Comparison of ENCODE assay signal across 29 cellular contexts in the genomic region with DNA sequence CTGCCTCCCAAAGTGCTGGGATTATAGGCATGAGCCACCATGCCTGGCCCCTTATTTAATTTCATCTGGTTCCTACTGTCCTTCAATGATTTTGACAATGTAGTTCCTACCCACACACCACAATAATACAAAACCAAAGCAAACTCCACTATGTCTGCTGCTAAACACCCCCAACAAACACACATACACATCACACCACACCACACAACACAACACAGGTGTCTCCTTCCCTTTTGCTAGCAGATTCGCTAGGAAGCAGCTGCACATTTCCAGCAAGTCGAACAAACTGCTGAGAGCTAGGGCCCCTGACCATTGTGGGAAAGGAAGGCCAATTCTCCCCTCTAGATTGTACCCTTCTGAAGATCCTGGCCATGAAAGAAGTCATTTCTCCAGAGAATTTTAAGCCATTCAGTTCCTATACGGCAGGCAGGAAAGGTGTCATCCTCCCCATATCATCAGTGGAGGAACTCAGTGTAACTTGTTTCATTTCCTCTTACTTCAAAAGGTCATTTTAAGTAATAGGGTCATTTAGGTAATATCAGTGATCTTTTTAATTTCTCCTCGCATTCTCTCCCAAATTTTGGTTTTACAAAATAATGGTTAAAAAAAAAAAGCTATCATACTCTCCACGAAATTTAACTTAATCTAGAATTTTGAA. TPM values are rescaled to one million over a fixed set of nuclear protein-coding genes. Genes with fewer than 3 reads are reported as not detected.
DNase-seq lines count a peak whose midpoint lies in the region; ATAC-seq and TF ChIP-seq lines count a peak whose summit lies in the region.
"Had no signal": no experiment of that assay in that cellular context is flagged by ENCODE, and none has a peak within 500 bp of the region (broad histone marks: within the 10 kb centered on the region; RNA-seq: fewer than 3 reads in every experiment).

No MANE protein-coding gene starts in this region.

- no peaks in the 10 kb centered on the region for H4K20me1 ChIP-seq in mammary epithelial cell (ENCODE audit: insufficient read depth, low read length)

- peaks cover 26% of the 10 kb centered on the region for H3K36me3 Mint-ChIP-seq in MCF 10A (ENCODE audit: insufficient read depth, unreplicated experiment)

- H3K27ac Mint-ChIP-seq in MCF 10A (ENCODE audit: low read depth, unreplicated experiment), result peak overlapping the region; percentile 65
- H3K27ac Mint-ChIP-seq: activated naive CD4-positive, alpha-beta T cell treated with anti-CD3 and anti-CD28 coated beads, Interleukin-2, amount 50 U/mL, for 24 hours; activated T-helper 1 cell treated with anti-CD3 and anti-CD28 coated beads, Interleukin-12 subunit alpha, Interleukin-12 subunit beta, Interleukin-2, Interleukin-4 antibody, amounts not matched to agents 30 ng/mL and 10 ng/mL and 1 ng/mL, durations not matched to agents 14 hours and 24 hours and 36 hours; T-helper 1 cell treated with Interleukin-12 subunit alpha and Interleukin-12 subunit beta and Interleukin-4 antibody, amounts not matched to agents 30 μg/mL and 1 μg/mL, for 36 hours had no signal

- BruUV-seq in MCF 10A (replicated peaks; lab: Mats Ljungman, UMichigan) (no TSS peak), mammary epithelial cell (replicated peaks; lab: Mats Ljungman, UMichigan) (no TSS peak)

- in situ Hi-C loops in mammary epithelial cell (cut with MboI; ENCODE audit: low sequenced_read_pairs in 2 of 2), result no loop called here

- no peak for TF ChIP-seq CTCF in MCF 10A (IDR thresholded peaks at IDR 0.05; ENCODE audit: unreplicated experiment)
- no peak for TF ChIP-seq CTCF in mammary epithelial cell (conservative IDR thresholded peaks at IDR 0.05 in 1 of 2, IDR thresholded peaks at IDR 0.05 in 1 of 2; ENCODE audit: extremely low read depth in 1 of 2, insufficient read depth in 1 of 2, low read depth in 1 of 2, low read length in 2 of 2)
- no peak for TF ChIP-seq CTCF in uterus (IDR thresholded peaks at IDR 0.05)

- H3K4me3 ChIP-seq in mammary epithelial cell (replicated peaks in 1 of 3; ENCODE audit: insufficient read depth in 1 of 3, low read depth in 2 of 3, low read length in 3 of 3), result no peak overlapping the region
- H3K4me3 ChIP-seq in uterus, result no peak overlapping the region
- H3K4me3 ChIP-seq: coronary artery, esophagus muscularis mucosa, lung, pancreas had no signal

- DNase-seq in MCF 10A (ENCODE audit: unreplicated experiment) (no peak), mammary epithelial cell (no peak), NOMO-1 treated with DMSO at 0.1 percent for 48 hours (lab: John Stamatoyannopoulos, UW; ENCODE audit: unreplicated experiment) (peak; percentile 47), germinal center (ENCODE audit: low spot score) (peak; percentile 43), NCI-H1092 (lab: John Stamatoyannopoulos, UW) (no peak), uterus (no peak)
- no peak for DNase-seq in activated naive CD4-positive, alpha-beta T cell (lab: John Stamatoyannopoulos, UW)
- DNase-seq: activated CD8-positive, alpha-beta memory T cell treated with anti-CD3 and anti-CD28 coated beads, Interleukin-2, amount 50 U/mL, for 4 hours; anterior cingulate cortex; C1 segment of cervical spinal cord; foreskin melanocyte; NCI-H2029 treated with DMSO at 0.1 percent for 48 hours; NCI-H2227 treated with DMSO at 0.1 percent for 48 hours; NCI-H69; SK-N-SH; small intestine; stimulated activated CD4-positive, alpha-beta T cell treated with anti-CD3 and anti-CD28 coated beads, Interleukin-1b, Interleukin-23, amount 100 ng/mL, for 48 hours; trophoblast cell had no signal

- H3K4me3 Mint-ChIP-seq in MCF 10A (ENCODE audit: unreplicated experiment), result no peak overlapping the region
- H3K4me3 Mint-ChIP-seq: activated naive CD4-positive, alpha-beta T cell treated with anti-CD3 and anti-CD28 coated beads, Interleukin-2, amount 50 U/mL, for 24 hours; activated T-helper 1 cell treated with anti-CD3 and anti-CD28 coated beads, Interleukin-12 subunit alpha, Interleukin-12 subunit beta, Interleukin-2, Interleukin-4 antibody, amounts not matched to agents 30 ng/mL and 10 ng/mL and 1 ng/mL, durations not matched to agents 14 hours and 24 hours and 36 hours; T-helper 1 cell treated with Interleukin-12 subunit alpha and Interleukin-12 subunit beta and Interleukin-4 antibody, amounts not matched to agents 30 μg/mL and 1 μg/mL, for 36 hours had no signal

- H3K9me3 Mint-ChIP-seq in MCF 10A (ENCODE audit: unreplicated experiment), result no peaks in the 10 kb centered on the region
- H3K9me3 Mint-ChIP-seq: activated naive CD4-positive, alpha-beta T cell treated with anti-CD3 and anti-CD28 coated beads, Interleukin-2, amount 50 U/mL, for 24 hours; activated T-helper 1 cell treated with anti-CD3 and anti-CD28 coated beads, Interleukin-12 subunit alpha, Interleukin-12 subunit beta, Interleukin-2, Interleukin-4 antibody, amounts not matched to agents 30 ng/mL and 10 ng/mL and 1 ng/mL, durations not matched to agents 14 hours and 24 hours and 36 hours; T-helper 1 cell treated with Interleukin-12 subunit alpha and Interleukin-12 subunit beta and Interleukin-4 antibody, amounts not matched to agents 30 μg/mL and 1 μg/mL, for 36 hours had no signal

- H3K9ac ChIP-seq in mammary epithelial cell (ENCODE audit: insufficient read depth, low read length), result no peak overlapping the region
- H3K9ac ChIP-seq: SK-N-SH had no signal

- peaks cover 14% of the 10 kb centered on the region for H3K4me1 ChIP-seq in mammary epithelial cell (ENCODE audit: insufficient read depth, low read length)
- no peaks in the 10 kb centered on the region for H3K4me1 ChIP-seq in uterus

- H3K27me3 Mint-ChIP-seq in MCF 10A (ENCODE audit: insufficient read depth, unreplicated experiment), result no peaks in the 10 kb centered on the region
- H3K27me3 Mint-ChIP-seq: activated naive CD4-positive, alpha-beta T cell treated with anti-CD3 and anti-CD28 coated beads, Interleukin-2, amount 50 U/mL, for 24 hours had no signal

- H3K36me3 ChIP-seq in mammary epithelial cell (ENCODE audit: insufficient read depth, low read length), result peaks cover 6% of the 10 kb centered on the region
- H3K36me3 ChIP-seq in uterus, result no peaks in the 10 kb centered on the region
- H3K36me3 ChIP-seq: pancreas had no signal

- CTCF ChIA-PET in MCF 10A (lab: Yijun Ruan, JAX) (interaction anchor here (0.5 to 2.0 kb wide), 4 partner anchors 9 to 121 kb away, joined by 3 to 6 read pairs (median 4); no protein-coding TSS in a partner anchor), mammary epithelial cell (lab: Charles Lee; ENCODE audit: low non-redundant PET) (no interaction called here)

- peaks cover 17% of the 10 kb centered on the region for H3K4me1 Mint-ChIP-seq in MCF 10A (ENCODE audit: insufficient read depth, unreplicated experiment)
- H3K4me1 Mint-ChIP-seq: activated naive CD4-positive, alpha-beta T cell treated with anti-CD3 and anti-CD28 coated beads, Interleukin-2, amount 50 U/mL, for 24 hours had no signal

- no peak overlapping the region for H3K4me2 ChIP-seq in mammary epithelial cell (ENCODE audit: insufficient read depth, low read depth, low read length)
- H3K4me2 ChIP-seq: SK-N-SH had no signal

- intact Hi-C loops in MCF 10A (cut with micrococcal nuclease), result no loop called here
- intact Hi-C loops in mammary epithelial cell (cut with micrococcal nuclease), result no loop called here
- intact Hi-C loops in uterus (cut with DNase I; ENCODE audit: low total_unique reads), result no loop called here

- peaks cover 77% of the 10 kb centered on the region for H3K79me2 ChIP-seq in mammary epithelial cell (ENCODE audit: insufficient read depth, low read length)

- dilution Hi-C loops in mammary epithelial cell (cut with HindIII; ENCODE audit: low sequenced_read_pairs), result no loop called here

- 97% methylated on average over 5 of the region's 5 CpGs for WGBS in mammary epithelial cell (ENCODE audit: low coverage, missing lambda C conversion rate)

- H3K27ac ChIP-seq in mammary epithelial cell (ENCODE audit: insufficient read depth, low read depth, low read length), result no peak overlapping the region
- H3K27ac ChIP-seq in uterus, result no peak overlapping the region
- H3K27ac ChIP-seq: coronary artery, esophagus muscularis mucosa, pancreas had no signal

- no peak for ATAC-seq in GM21825 (IDR thresholded peaks at IDR 0.05; ENCODE audit: unreplicated experiment)
- ATAC-seq: pancreas had no signal

- POLR2A ChIA-PET in MCF 10A (lab: Yijun Ruan, JAX), result interaction anchor here (0.6 to 3.7 kb wide), 5 partner anchors 8 to 83 kb away, joined by 3 to 20 read pairs (median 3); no protein-coding TSS in a partner anchor

- H3K27me3 ChIP-seq in mammary epithelial cell (ENCODE audit: insufficient read depth, low read length) (no peaks in the 10 kb centered on the region), uterus (no peaks in the 10 kb centered on the region)
- H3K27me3 ChIP-seq: esophagus muscularis mucosa, pancreas had no signal

- H2AFZ ChIP-seq in mammary epithelial cell (ENCODE audit: low read depth, low read length), result no peak overlapping the region

- no peak for TF ChIP-seq POLR2A in uterus (IDR thresholded peaks at IDR 0.05)

- no peaks in the 10 kb centered on the region for H3K9me3 ChIP-seq in mammary epithelial cell (replicated peaks; ENCODE audit: insufficient read depth, low read length)
- no peaks in the 10 kb centered on the region for H3K9me3 ChIP-seq in uterus
- H3K9me3 ChIP-seq: esophagus muscularis mucosa, pancreas, SK-N-SH had no signal

RNA-seq across cellular contexts. Expression of gene NUMA1, which starts 18.5 kb away (rescaled TPM):
- total RNA-seq in MCF 10A (2022), result 109 and 113 TPM in 2 replicates
- 100 to 1,000 TPM; 126 to 175 TPM for total RNA-seq in mammary epithelial cell
- polyA plus RNA-seq in mammary epithelial cell, result 74.4 TPM
- polyA minus RNA-seq in mammary epithelial cell, result 264 TPM
- 100 to 1,000 TPM; 159 to 365 (median 303) TPM for total RNA-seq in uterus

RNA-seq across cellular contexts. Expression of gene LRRC51, which starts 18.8 kb away (rescaled TPM):
- total RNA-seq in MCF 10A (2022), result 9.3 and 9.5 TPM in 2 replicates
- 10 to 100 TPM in 1 of 2 donors, 1 to 10 TPM in 1; 4.3 to 10.3 TPM for total RNA-seq in mammary epithelial cell
- 9.0 TPM for polyA plus RNA-seq in mammary epithelial cell
- polyA minus RNA-seq in mammary epithelial cell, result 2.7 TPM
- 10 to 100 TPM in 1 of 4 donors, 1 to 10 TPM in 2, not detected in 1; 3.8 to 10.2 (median 9.6) TPM for total RNA-seq in uterus

RNA-seq across cellular contexts. Expression of gene LAMTOR1, which starts 41.2 kb away (rescaled TPM):
- total RNA-seq in MCF 10A (2022) (76.9 and 82.4 TPM in 2 replicates), mammary epithelial cell (100 to 1,000 TPM; 105 to 183 TPM), uterus (100 to 1,000 TPM in 1 of 4 donors, 10 to 100 TPM in 3; 46.0 to 115 (median 91.5) TPM)
- 175 TPM for polyA plus RNA-seq in mammary epithelial cell
- polyA minus RNA-seq in mammary epithelial cell, result 96.7 TPM

RNA-seq across cellular contexts. Expression of gene TOMT, which starts 43.9 kb away (rescaled TPM):
- total RNA-seq in MCF 10A (2022) (not detected in 2 replicates), mammary epithelial cell (under 1 TPM in 1 of 2 donors, not detected in 1; 0.17 TPM), uterus (not detected)
- polyA plus RNA-seq in mammary epithelial cell, result not detected
- not detected for polyA minus RNA-seq in mammary epithelial cell
- total RNA-seq: activated T-helper 1 cell treated with anti-CD3 and anti-CD28 coated beads, Interleukin-12 subunit alpha, Interleukin-12 subunit beta, Interleukin-2, Interleukin-4 antibody, amounts not matched to agents 30 ng/mL and 10 ng/mL and 1 ng/mL, durations not matched to agents 14 hours and 24 hours and 36 hours; Daoy; esophagus muscularis mucosa; lung; mucosa of gallbladder; pancreas; subcutaneous adipose tissue had no signal
- polyA plus RNA-seq: lung, pancreas, SK-N-SH, small intestine had no signal

RNA-seq across cellular contexts. Expression of gene ANAPC15, which starts 50.6 kb away (rescaled TPM):
- total RNA-seq in MCF 10A (2022), result 52.2 and 63.6 TPM in 2 replicates
- total RNA-seq in mammary epithelial cell, result 10 to 100 TPM; 21.7 to 64.8 TPM
- 92.2 TPM for polyA plus RNA-seq in mammary epithelial cell
- polyA minus RNA-seq in mammary epithelial cell, result 17.7 TPM
- 10 to 100 TPM in 2 of 4 donors, 1 to 10 TPM in 2; 6.5 to 56.9 (median 20.7) TPM for total RNA-seq in uterus

Comparison
In these comparisons a context has a peak if more than half of its experiments do, and no peak if none do; other contexts are left out.
1. DNase-seq: peak in NOMO-1 treated with DMSO at 0.1 percent for 48 hours (single experiment) and germinal center (single experiment); none in MCF 10A (single experiment), mammary epithelial cell (single experiment), NCI-H1092 (single experiment), uterus (0 of 2) and activated naive CD4-positive, alpha-beta T cell (0 of 4).